22 cellular contexts compared by ENCODE assay signal in genomic region chr16:69837380-69837779, GRCh38.
DNase-seq lines count a peak whose midpoint lies in the region; ATAC-seq and TF ChIP-seq lines count a peak whose summit lies in the region.
"Had no signal": no experiment of that assay in that cellular context is flagged by ENCODE, and none has a peak within 500 bp of the region (broad histone marks: within the 10 kb centered on the region; RNA-seq: fewer than 3 reads in every experiment).

No MANE protein-coding gene starts in this region.

- peaks cover 17% of the 10 kb centered on the region for H3K36me3 Mint-ChIP-seq in effector memory CD8-positive, alpha-beta T cell (ENCODE audit: insufficient read depth)
- peaks cover 9% of the 10 kb centered on the region for H3K36me3 Mint-ChIP-seq in type B pancreatic cell

- no peaks in the 10 kb centered on the region for H3K27me3 ChIP-seq in heart left ventricle
- H3K27me3 ChIP-seq in skeletal muscle tissue (ENCODE audit: control insufficient read depth in 3 of 3, insufficient read depth in 3 of 3, low read length in 3 of 3): no peaks in the 10 kb centered on the region
- H3K27me3 ChIP-seq: BE2C, MG63 had no signal

- H3K4me1 ChIP-seq in heart left ventricle (peaks cover 6 to 68% (median 49%) of the 10 kb centered on the region in 12 donors), skeletal muscle tissue (ENCODE audit: control insufficient read depth in 3 of 3, insufficient read depth in 3 of 3, low read length in 3 of 3) (peaks cover 33 to 46% (median 39%) of the 10 kb centered on the region in 3 donors)

- peaks cover 12 to 14% of the 10 kb centered on the region in 2 donors for H3K4me1 Mint-ChIP-seq in effector memory CD8-positive, alpha-beta T cell (ENCODE audit: low read depth in 2 of 2)
- H3K4me1 Mint-ChIP-seq in type B pancreatic cell (ENCODE audit: unreplicated experiment): peaks cover 30% of the 10 kb centered on the region

- H3K27ac ChIP-seq in heart left ventricle: peak overlapping the region in 9 of 12 donors; percentile 33 to 90 (median 81)
- H3K27ac ChIP-seq in skeletal muscle tissue (ENCODE audit: low read depth, low read length): peak overlapping the region; percentile 79

- H3K27ac Mint-ChIP-seq in effector memory CD8-positive, alpha-beta T cell: peak overlapping the region; percentile 60 to 67
- H3K27ac Mint-ChIP-seq in type B pancreatic cell: peak overlapping the region; percentile 23
- H3K27ac Mint-ChIP-seq: CD4-positive, alpha-beta T cell; HFFc6 had no signal

- no peak for ATAC-seq in heart left ventricle
- no peak for ATAC-seq in Right ventricle myocardium inferior
- no peak for ATAC-seq in effector memory CD8-positive, alpha-beta T cell (replicated peaks)
- ATAC-seq: PC-3 had no signal

- no peak for TF ChIP-seq POLR2A in heart left ventricle (IDR thresholded peaks at IDR 0.05)

- no peaks in the 10 kb centered on the region for H3K9me3 ChIP-seq in heart left ventricle
- H3K9me3 ChIP-seq in skeletal muscle tissue (ENCODE audit: control insufficient read depth in 3 of 3, low read length in 3 of 3): no peaks in the 10 kb centered on the region
- H3K9me3 ChIP-seq: BE2C, Caco-2, MG63 had no signal

- H3K9me3 Mint-ChIP-seq in effector memory CD8-positive, alpha-beta T cell: no peaks in the 10 kb centered on the region
- H3K9me3 Mint-ChIP-seq in type B pancreatic cell: no peaks in the 10 kb centered on the region
- H3K9me3 Mint-ChIP-seq: CD4-positive, alpha-beta T cell; HFFc6 had no signal

- DNase-seq in heart left ventricle: no peak
- no peak for DNase-seq in Right ventricle myocardium inferior (ENCODE audit: missing footprints)
- no peak for DNase-seq in effector memory CD8-positive, alpha-beta T cell
- DNase-seq in type B pancreatic cell (ENCODE audit: extremely low spot score, unreplicated experiment): no peak
- no peak for DNase-seq in LoVo (ENCODE audit: low spot score)
- no peak for DNase-seq in T1000 (lab: John Stamatoyannopoulos, UW)
- DNase-seq: BE2C; Caco-2; CD4-positive, alpha-beta T cell; H7; HFFc6; IMR-90; Karpas-422; MG63; NCI-H1092; NCI-H1436 treated with DMSO at 0.1 percent for 48 hours; NCI-H2029; NCI-H345; NCI-H524 treated with DMSO at 0.1 percent for 48 hours; PC-3; RPMI8226 had no signal

- H3K4me3 Mint-ChIP-seq in effector memory CD8-positive, alpha-beta T cell: no peak overlapping the region
- H3K4me3 Mint-ChIP-seq in type B pancreatic cell: no peak overlapping the region
- H3K4me3 Mint-ChIP-seq: CD4-positive, alpha-beta T cell; HFFc6 had no signal

- WGBS in heart left ventricle, 4 donors: 90 to 96% (median 91%) methylated on average over 5 of the region's 5 CpGs

- H3K9ac ChIP-seq in skeletal muscle tissue (ENCODE audit: low read depth in 1 of 3, low read length in 3 of 3): no peak overlapping the region

- H3K27me3 Mint-ChIP-seq in effector memory CD8-positive, alpha-beta T cell: no peaks in the 10 kb centered on the region
- H3K27me3 Mint-ChIP-seq in type B pancreatic cell: no peaks in the 10 kb centered on the region
- H3K27me3 Mint-ChIP-seq: CD4-positive, alpha-beta T cell had no signal

- intact Hi-C loops in heart left ventricle (cut with DNase I) (no loop called here), Right ventricle myocardium inferior (cut with DNase I) (no loop called here)

- H3K36me3 ChIP-seq in heart left ventricle (peaks cover 0 to 29% (median under 1%) of the 10 kb centered on the region in 9 donors), skeletal muscle tissue (ENCODE audit: control insufficient read depth in 3 of 3, insufficient read depth in 3 of 3, low read length in 3 of 3) (peaks cover 0 to 3% (median 2%) of the 10 kb centered on the region in 3 donors)
- H3K36me3 ChIP-seq: BE2C, MG63 had no signal

- no peak for TF ChIP-seq CTCF in heart left ventricle (IDR thresholded peaks at IDR 0.05)
- TF ChIP-seq CTCF in type B pancreatic cell (conservative IDR thresholded peaks at IDR 0.05): no peak

- no peak overlapping the region for H3K4me3 ChIP-seq in heart left ventricle
- H3K4me3 ChIP-seq in skeletal muscle tissue (ENCODE audit: low read length in 3 of 3): no peak overlapping the region
- H3K4me3 ChIP-seq: MG63 had no signal
